Comparison of ENCODE assay signal across 13 cellular contexts in genomic region chr3:186803447-186803846, GRCh38. TPM values are rescaled to one million over a fixed set of nuclear protein-coding genes. Genes with fewer than 3 reads are reported as not detected.
"Had no signal": no experiment of that assay in that cellular context is flagged by ENCODE, and none has a peak within 500 bp of the region (broad histone marks: within the 10 kb centered on the region; RNA-seq: fewer than 3 reads in every experiment).

No MANE protein-coding gene starts in this region.

RNA-seq across cellular contexts. Expression of gene ADIPOQ, which starts 39.1 kb away (rescaled TPM):
- total RNA-seq: hepatocyte, kidney, kidney epithelial cell, left lobe of liver, left lung, liver, lower lobe of right lung, lung microvascular endothelial cell, mammary epithelial cell, mesothelial cell of epicardium, myocyte had no signal
- polyA plus RNA-seq: hepatocyte, immature natural killer cell, keratinocyte, mammary epithelial cell had no signal
